In genomic region chr7:46675456-46675855, GRCh38 we compare ENCODE assay signal across 28 cellular contexts.
DNase-seq lines count a peak whose midpoint lies in the region; ATAC-seq, FAIRE-seq and TF ChIP-seq lines count a peak whose summit lies in the region.
"Had no signal": no experiment of that assay in that cellular context is flagged by ENCODE, and none has a peak within 500 bp of the region (broad histone marks: within the 10 kb centered on the region; RNA-seq: fewer than 3 reads in every experiment).

No MANE protein-coding gene starts in this region.

- H3K27me3 ChIP-seq in H1 (replicated peaks in 1 of 4; ENCODE audit: control insufficient read depth in 3 of 4, extremely low read depth in 1 of 4, insufficient read depth in 3 of 4, low read length in 3 of 4) = no peaks in the 10 kb centered on the region
- H3K27me3 ChIP-seq in foreskin keratinocyte = no peaks in the 10 kb centered on the region
- no peaks in the 10 kb centered on the region for H3K27me3 ChIP-seq in trophoblast cell (ENCODE audit: insufficient read depth, low read length)
- H3K27me3 ChIP-seq: BE2C, BLaER1 had no signal

- H3K79me1 ChIP-seq in H1 (ENCODE audit: low read depth, low read length) = no peaks in the 10 kb centered on the region
- peaks cover 2% of the 10 kb centered on the region for H3K79me1 ChIP-seq in trophoblast cell (ENCODE audit: low read length)

- no peaks in the 10 kb centered on the region for H3K23me2 ChIP-seq in H1 (ENCODE audit: low read depth, low read length)

- H3K4ac ChIP-seq in H1 (replicated peaks; ENCODE audit: insufficient read length, low read depth, low read length) (no peak overlapping the region), trophoblast cell (ENCODE audit: low read depth, low read length) (no peak overlapping the region)

- no peak overlapping the region for H3K27ac ChIP-seq in H1 (ENCODE audit: low read depth, low read length)
- no peak overlapping the region for H3K27ac ChIP-seq in foreskin keratinocyte
- no peak overlapping the region for H3K27ac ChIP-seq in trophoblast cell (ENCODE audit: low read depth, low read length)
- H3K27ac ChIP-seq: BLaER1 had no signal

- no peak overlapping the region for H2BK15ac ChIP-seq in H1 (ENCODE audit: low read length)

- no peak for TF ChIP-seq RAD21 in H1 (IDR thresholded peaks at IDR 0.05 in 1 of 2, conservative IDR thresholded peaks at IDR 0.05 in 1 of 2; ENCODE audit: low read depth in 2 of 2, low read length in 2 of 2)

- no peak for TF ChIP-seq POLR2A in H1 (IDR thresholded peaks at IDR 0.05; ENCODE audit: control extremely low read depth in 1 of 2, low read depth in 2 of 2, low read length in 2 of 2)

- H3K4me1 ChIP-seq in H1 (replicated peaks in 1 of 4; ENCODE audit: control insufficient read depth in 3 of 4, insufficient read depth in 4 of 4, low read length in 3 of 4) = peaks cover 0 to 6% (median 3%) of the 10 kb centered on the region in 4 experiments; a peak in 4 of 7 replicates
- H3K4me1 ChIP-seq in foreskin keratinocyte = no peaks in the 10 kb centered on the region
- H3K4me1 ChIP-seq in trophoblast cell (ENCODE audit: control insufficient read depth in 1 of 2, insufficient read depth in 2 of 2, low read length in 2 of 2) = peaks cover 0 to under 1% of the 10 kb centered on the region in 2 experiments
- H3K4me1 ChIP-seq: BE2C, BLaER1 had no signal

- POLR2A ChIA-PET in H1 (lab: Charles Lee; ENCODE audit: partially characterized antibody) = no interaction called here
- POLR2A ChIA-PET in activated CD8-positive, alpha-beta T cell treated with anti-CD3 and anti-CD28 coated beads, Interleukin-2, amount 10 ng/mL, durations not matched to agents 7 days and 5 days (lab: Charles Lee) = no interaction called here

- no peak overlapping the region for H3K23ac ChIP-seq in H1 (ENCODE audit: insufficient read length)
- no peak overlapping the region for H3K23ac ChIP-seq in trophoblast cell (ENCODE audit: low read length)

- no peaks in the 10 kb centered on the region for H3K27me3 Mint-ChIP-seq in activated CD8-positive, alpha-beta T cell treated with anti-CD3 and anti-CD28 coated beads, Interleukin-2, amount 10 ng/mL, durations not matched to agents 7 days and 5 days (ENCODE audit: low read depth)
- H3K27me3 Mint-ChIP-seq: CD4-positive, alpha-beta memory T cell; CD4-positive, CD25-positive, alpha-beta regulatory T cell; CD8-positive, alpha-beta memory T cell had no signal

- ATAC-seq in foreskin keratinocyte = peak; percentile 29
- ATAC-seq in activated CD8-positive, alpha-beta T cell treated with anti-CD3 and anti-CD28 coated beads, Interleukin-2, amount 10 ng/mL, durations not matched to agents 7 days and 5 days = no peak
- ATAC-seq: GM12878 had no signal

- H3K4me3 ChIP-seq in H1 (ENCODE audit: extremely low read depth in 1 of 4, insufficient read depth in 2 of 4, low read depth in 3 of 4, low read length in 4 of 4) (no peak overlapping the region), trophoblast cell (ENCODE audit: low read depth, low read length) (no peak overlapping the region)
- H3K4me3 ChIP-seq: BLaER1, GM12878 had no signal

- no peak for TF ChIP-seq CTCF in H1 (IDR thresholded peaks at IDR 0.05; ENCODE audit: control extremely low read depth in 1 of 3, insufficient read depth in 1 of 3, low read depth in 1 of 3, low read length in 3 of 3)
- no peak for TF ChIP-seq CTCF in foreskin keratinocyte (conservative IDR thresholded peaks at IDR 0.05)

- H3K9me3 Mint-ChIP-seq in activated CD8-positive, alpha-beta T cell treated with anti-CD3 and anti-CD28 coated beads, Interleukin-2, amount 10 ng/mL, durations not matched to agents 7 days and 5 days (ENCODE audit: insufficient read depth) = no peaks in the 10 kb centered on the region

- H3K4me3 Mint-ChIP-seq in activated CD8-positive, alpha-beta T cell treated with anti-CD3 and anti-CD28 coated beads, Interleukin-2, amount 10 ng/mL, durations not matched to agents 7 days and 5 days = no peak overlapping the region
- H3K4me3 Mint-ChIP-seq: CD14-positive monocyte; CD4-positive, alpha-beta memory T cell; CD4-positive, CD25-positive, alpha-beta regulatory T cell; CD8-positive, alpha-beta memory T cell had no signal

- H3K9ac ChIP-seq in H1 (replicated peaks in 1 of 4; ENCODE audit: extremely low read depth in 1 of 4, low read depth in 3 of 4, low read length in 3 of 4) = no peak overlapping the region
- no peak overlapping the region for H3K9ac ChIP-seq in trophoblast cell (ENCODE audit: low read length)
- H3K9ac ChIP-seq: BLaER1 had no signal

- H3K18ac ChIP-seq in H1 (ENCODE audit: extremely low read depth, low read length) (no peak overlapping the region), trophoblast cell (ENCODE audit: low read length) (no peak overlapping the region)

- H2BK20ac ChIP-seq in H1 (ENCODE audit: low read length) = no peak overlapping the region

- H2BK120ac ChIP-seq in H1 (replicated peaks; ENCODE audit: low read depth, low read length) = no peak overlapping the region
- H2BK120ac ChIP-seq in trophoblast cell (ENCODE audit: insufficient read depth, low read length, poor library complexity) = no peak overlapping the region

- no peaks in the 10 kb centered on the region; a peak in 2 of 4 replicates for H3K9me3 ChIP-seq in H1 (ENCODE audit: insufficient read depth in 2 of 2, low read depth in 1 of 2, low read length in 1 of 2)
- no peaks in the 10 kb centered on the region for H3K9me3 ChIP-seq in trophoblast cell (ENCODE audit: insufficient read depth, low read depth, low read length)
- H3K9me3 ChIP-seq: BE2C had no signal

- no peak overlapping the region for H4K12ac ChIP-seq in trophoblast cell (ENCODE audit: low read depth, low read length)

- H4K20me1 ChIP-seq in H1 (replicated peaks in 1 of 2; ENCODE audit: control insufficient read depth in 1 of 2, insufficient read depth in 2 of 2, low read length in 2 of 2) = no peaks in the 10 kb centered on the region
- H4K20me1 ChIP-seq: BLaER1 had no signal

- H2AFZ ChIP-seq in H1 (ENCODE audit: low read length) = no peak overlapping the region
- H2AFZ ChIP-seq in trophoblast cell (ENCODE audit: insufficient read depth, low read length, poor library complexity) = no peak overlapping the region

- no peak overlapping the region for H3K27ac Mint-ChIP-seq in activated CD8-positive, alpha-beta T cell treated with anti-CD3 and anti-CD28 coated beads, Interleukin-2, amount 10 ng/mL, durations not matched to agents 7 days and 5 days
- H3K27ac Mint-ChIP-seq: CD14-positive monocyte; CD4-positive, alpha-beta memory T cell; CD4-positive, CD25-positive, alpha-beta regulatory T cell; CD8-positive, alpha-beta memory T cell had no signal

- H3K36me3 ChIP-seq in H1 (ENCODE audit: control insufficient read depth in 2 of 4, insufficient read depth in 4 of 4, low read length in 3 of 4) = no peaks in the 10 kb centered on the region
- H3K36me3 ChIP-seq in trophoblast cell (ENCODE audit: control insufficient read depth in 1 of 2, insufficient read depth in 2 of 2, low read length in 2 of 2) = peaks cover 0 to 1% of the 10 kb centered on the region in 2 experiments
- H3K36me3 ChIP-seq: BE2C, BLaER1 had no signal

- DNase-seq in H1 (ENCODE audit: low read depth in 1 of 2, low spot score in 2 of 2) (no peak), foreskin keratinocyte (peak; percentile 12 to 50), trophoblast cell (peak; percentile 56 to 79), retina (no peak), putamen (ENCODE audit: low spot score) (no peak), NCI-H1930 (lab: John Stamatoyannopoulos, UW) (no peak)
- DNase-seq in activated CD8-positive, alpha-beta T cell treated with anti-CD3 and anti-CD28 coated beads, Interleukin-2, amount 10 ng/mL, durations not matched to agents 7 days and 5 days = no peak
- DNase-seq: 8988T; ACHN; BE2C; C1 segment of cervical spinal cord; CD4-positive, alpha-beta memory T cell; CD4-positive, CD25-positive, alpha-beta regulatory T cell; CD8-positive, alpha-beta memory T cell; COR-L47; DMS 273 treated with DMSO at 0.1 percent for 48 hours; DMS153; DMS53; DMS79; DND-41; EL; GDM1 had no signal

- FAIRE-seq in H1 (lab: Jason Lieb, UNC) = peak; percentile 45
- FAIRE-seq: A204.1, GM12878, GM12892, GM18507 had no signal

- no peaks in the 10 kb centered on the region for H3K79me2 ChIP-seq in H1 (ENCODE audit: control insufficient read depth in 1 of 2, insufficient read depth in 2 of 2, low read length in 2 of 2)
- H3K79me2 ChIP-seq in trophoblast cell (ENCODE audit: control insufficient read depth, insufficient read depth, low read length, poor library complexity) = no peaks in the 10 kb centered on the region

- H3K36me3 Mint-ChIP-seq in activated CD8-positive, alpha-beta T cell treated with anti-CD3 and anti-CD28 coated beads, Interleukin-2, amount 10 ng/mL, durations not matched to agents 7 days and 5 days (ENCODE audit: low read depth) = no peaks in the 10 kb centered on the region
- H3K36me3 Mint-ChIP-seq: CD14-positive monocyte; CD4-positive, alpha-beta memory T cell; CD4-positive, CD25-positive, alpha-beta regulatory T cell; CD8-positive, alpha-beta memory T cell had no signal

- no peak overlapping the region for H4K8ac ChIP-seq in H1 (ENCODE audit: extremely low read depth, insufficient read depth, low read length)
- no peak overlapping the region for H4K8ac ChIP-seq in trophoblast cell (ENCODE audit: low read depth, low read length)

- H3K4me2 ChIP-seq in H1 (ENCODE audit: insufficient read depth in 1 of 2, low read depth in 2 of 2, low read length in 2 of 2) (no peak overlapping the region), trophoblast cell (ENCODE audit: low read length) (no peak overlapping the region)
- H3K4me2 ChIP-seq: BLaER1 had no signal

- no peak overlapping the region for H3K14ac ChIP-seq in H1 (ENCODE audit: insufficient read length)
- no peak overlapping the region for H3K14ac ChIP-seq in trophoblast cell (ENCODE audit: low read length)

- H3K56ac ChIP-seq in H1 (replicated peaks; ENCODE audit: insufficient read length, low read depth, low read length) = no peak overlapping the region

- no peak for TF ChIP-seq EP300 in H1 (IDR thresholded peaks at IDR 0.05; ENCODE audit: borderline replicate concordance in 1 of 2, low read depth in 2 of 2, low read length in 2 of 2)

- no peak overlapping the region for H2BK5ac ChIP-seq in H1 (ENCODE audit: low read depth, low read length)
- H2BK5ac ChIP-seq in trophoblast cell (ENCODE audit: low read depth, low read length, poor library complexity) = no peak overlapping the region

- 88% methylated on average over 4 of the region's 4 CpGs; no CpG with 5 or more reads in 1 of the 2 experiments for WGBS in H1 (ENCODE audit: extremely low coverage in 1 of 2, insufficient coverage in 1 of 2, insufficient read length in 1 of 2, insufficient replicate concordance in 2 of 2, low coverage in 1 of 2, low lambda C conversion rate in 2 of 2, missing lambda C conversion rate in 1 of 2), 2 experiments
- WGBS in trophoblast cell (ENCODE audit: extremely low coverage, insufficient coverage, insufficient read length) = no CpG with 5 or more reads among the region's 4 CpGs

- H4K5ac ChIP-seq in H1 (ENCODE audit: insufficient read length, low read depth, low read length) = no peak overlapping the region

- H4K91ac ChIP-seq in H1 (replicated peaks; ENCODE audit: insufficient read length, low read length) (no peak overlapping the region), trophoblast cell (ENCODE audit: low read depth, low read length) (no peak overlapping the region)

- H3K4me1 Mint-ChIP-seq in activated CD8-positive, alpha-beta T cell treated with anti-CD3 and anti-CD28 coated beads, Interleukin-2, amount 10 ng/mL, durations not matched to agents 7 days and 5 days (ENCODE audit: low read depth) = no peaks in the 10 kb centered on the region
- H3K4me1 Mint-ChIP-seq: CD14-positive monocyte; CD4-positive, alpha-beta memory T cell; CD4-positive, CD25-positive, alpha-beta regulatory T cell; CD8-positive, alpha-beta memory T cell had no signal

- H2AK5ac ChIP-seq in H1 (ENCODE audit: low read depth, low read length) (no peak overlapping the region), trophoblast cell (ENCODE audit: low read length) (no peak overlapping the region)

- CTCF ChIA-PET in H1 (lab: Charles Lee; ENCODE audit: partially characterized antibody) = interaction anchor here (2.3 kb wide), 1 partner anchor 10 kb away, joined by 7 read pairs; no protein-coding TSS in a partner anchor
- CTCF ChIA-PET in activated CD8-positive, alpha-beta T cell treated with anti-CD3 and anti-CD28 coated beads, Interleukin-2, amount 10 ng/mL, durations not matched to agents 7 days and 5 days (lab: Charles Lee) = no interaction called here

- H2BK12ac ChIP-seq in H1 (ENCODE audit: low read depth, low read length) (no peak overlapping the region), trophoblast cell (ENCODE audit: low read length) (no peak overlapping the region)

Comparison
In these comparisons a context has a peak if more than half of its experiments do, and no peak if none do; other contexts are left out.
1. DNase-seq: peak in foreskin keratinocyte (2 of 2) and trophoblast cell (2 of 2); none in H1 (0 of 2), retina (single experiment), activated CD8-positive, alpha-beta T cell treated with anti-CD3 and anti-CD28 coated beads, Interleukin-2, amount 10 ng/mL, durations not matched to agents 7 days and 5 days (single experiment), putamen (single experiment) and NCI-H1930 (0 of 2).